8 cellular contexts compared by ENCODE assay signal in genomic region chr13:27374650-27375049, GRCh38. TPM values are rescaled to one million over a fixed set of nuclear protein-coding genes. Genes with fewer than 3 reads are reported as not detected.
DNase-seq lines count a peak whose midpoint lies in the region; ATAC-seq and TF ChIP-seq lines count a peak whose summit lies in the region.

No MANE protein-coding gene starts in this region.

- H3K9ac ChIP-seq in colonic mucosa (ENCODE audit: low read depth in 2 of 2, low read length in 2 of 2), result peak overlapping the region in 1 of 2 donors; percentile 55

- no peaks in the 10 kb centered on the region for H3K36me3 ChIP-seq in colonic mucosa

- intact Hi-C loops in colonic mucosa (cut with DNase I), result loop anchor here (5.0 kb wide), 1 partner anchor 158 kb away; no protein-coding TSS in a partner anchor

- peaks cover 6% of the 10 kb centered on the region for H3K4me1 ChIP-seq in colonic mucosa

- peak; percentile 90 for DNase-seq in ELR (ENCODE audit: low read depth)
- DNase-seq in NCI-H446 (lab: John Stamatoyannopoulos, UW), result peak; percentile 41 to 83
- DNase-seq in activated CD4-positive, alpha-beta T cell treated with anti-CD3 and anti-CD28 coated beads for 24 hours (ENCODE audit: low read depth in 2 of 2), result peak; percentile 29 to 33
- peak; percentile 85 for DNase-seq in colonic mucosa
- DNase-seq in left lobe of liver (ENCODE audit: low spot score), result peak; percentile 76
- peak; percentile 22 to 47 (median 33) for DNase-seq in stimulated activated CD4-positive, alpha-beta T cell treated with anti-CD3 and anti-CD28 coated beads, TNF-alpha, amount 100 ng/mL, for 24 hours (ENCODE audit: low read depth in 3 of 3)

- peak; percentile 74 for TF ChIP-seq CTCF in colonic mucosa (IDR thresholded peaks at IDR 0.05)

- no peak overlapping the region for H3K4me3 ChIP-seq in colonic mucosa

- ATAC-seq in HG02763 (IDR thresholded peaks at IDR 0.05; ENCODE audit: unreplicated experiment), result peak; percentile 67
- ATAC-seq in left lobe of liver, result peak; percentile 94
- ATAC-seq in GM21723 (IDR thresholded peaks at IDR 0.05; ENCODE audit: unreplicated experiment), result no peak

- no peaks in the 10 kb centered on the region for H3K9me3 ChIP-seq in colonic mucosa

- peak overlapping the region; percentile 23 for H3K27ac ChIP-seq in colonic mucosa

- no peaks in the 10 kb centered on the region for H3K27me3 ChIP-seq in colonic mucosa

RNA-seq across cellular contexts. Expression of gene GTF3A, which starts 49.8 kb away (rescaled TPM):
- total RNA-seq in colonic mucosa (10 to 100 TPM; 39.7 to 76.0 TPM), left lobe of liver (64.5 TPM)

Comparison
In these comparisons a context has a peak if more than half of its experiments do, and no peak if none do; other contexts are left out.
1. DNase-seq: peak in every context shown above with its lines; median percentile 90 in ELR; 85 in colonic mucosa; 76 in left lobe of liver; 62 in NCI-H446; 33 in stimulated activated CD4-positive, alpha-beta T cell treated with anti-CD3 and anti-CD28 coated beads, TNF-alpha, amount 100 ng/mL, for 24 hours; 31 in activated CD4-positive, alpha-beta T cell treated with anti-CD3 and anti-CD28 coated beads for 24 hours.